22 cellular contexts compared by ENCODE assay signal in genomic region chr1:50416150-50416527, GRCh38. TPM values are rescaled to one million over a fixed set of nuclear protein-coding genes. Genes with fewer than 3 reads are reported as not detected.
DNase-seq lines count a peak whose midpoint lies in the region; ATAC-seq and TF ChIP-seq lines count a peak whose summit lies in the region.
"Had no signal": no experiment of that assay in that cellular context is flagged by ENCODE, and none has a peak within 500 bp of the region (broad histone marks: within the 10 kb centered on the region; RNA-seq: fewer than 3 reads in every experiment).

No MANE protein-coding gene starts in this region.

- no peak for DNase-seq in activated CD8-positive, alpha-beta memory T cell treated with anti-CD3 and anti-CD28 coated beads, Interleukin-2, amount 10 ng/mL, durations not matched to agents 7 days and 5 days
- no peak for DNase-seq in activated CD8-positive, alpha-beta memory T cell treated with anti-CD3 and anti-CD28 coated beads for 24 hours
- DNase-seq in iPS DF 6.9 (ENCODE audit: low read depth, low spot score) (no peak), osteocyte (ENCODE audit: extremely low spot score, unreplicated experiment) (no peak), GDM1 (lab: John Stamatoyannopoulos, UW) (no peak), midbrain (lab: John Stamatoyannopoulos, UW) (no peak)
- DNase-seq: activated naive CD4-positive, alpha-beta T cell treated with anti-CD3 and anti-CD28 coated beads, Interleukin-2, amount 50 U/mL, for 16 hours; CD8-positive, alpha-beta memory T cell; NCI-H2029; NCI-H510A; ovary; right lobe of liver; SHP77; stimulated activated CD4-positive, alpha-beta T cell treated with anti-CD3 and anti-CD28 coated beads, Interleukin-2, amount 100 ng/mL, for 24 hours; T-helper 17 cell had no signal

- H3K9me3 ChIP-seq in iPS DF 6.9 (ENCODE audit: control insufficient read depth, insufficient read depth, low read length): no peaks in the 10 kb centered on the region
- H3K9me3 ChIP-seq: breast epithelium, ovary, right lobe of liver had no signal

- no peak for ATAC-seq in activated CD8-positive, alpha-beta memory T cell treated with anti-CD3 and anti-CD28 coated beads, Interleukin-2, amount 10 ng/mL, durations not matched to agents 7 days and 5 days
- no peak for ATAC-seq in GM21717 (IDR thresholded peaks at IDR 0.05; ENCODE audit: unreplicated experiment)
- ATAC-seq: activated CD4-positive, CD25-positive, alpha-beta regulatory T cell treated with anti-CD3 and anti-CD28 coated beads, Interleukin-2, amount 50 U/mL, for 24 hours; right lobe of liver; T-helper 17 cell had no signal

- no peak overlapping the region for H3K4me3 Mint-ChIP-seq in activated CD8-positive, alpha-beta memory T cell treated with anti-CD3 and anti-CD28 coated beads, Interleukin-2, amount 10 ng/mL, durations not matched to agents 7 days and 5 days
- peak overlapping the region in 2 of 4 donors; percentile 38 to 41 for H3K4me3 Mint-ChIP-seq in IgD-negative memory B cell
- H3K4me3 Mint-ChIP-seq in osteocyte (ENCODE audit: unreplicated experiment): peak overlapping the region; percentile 8

- no CpG with 5 or more reads among the region's 25 CpGs for WGBS in iPS DF 6.9 (ENCODE audit: insufficient coverage, insufficient read length)

- no peaks in the 10 kb centered on the region for H3K36me3 ChIP-seq in iPS DF 6.9 (ENCODE audit: control insufficient read depth, insufficient read depth, low read length)
- H3K36me3 ChIP-seq: breast epithelium, esophagus muscularis mucosa, ovary, right lobe of liver had no signal

- no peak for TF ChIP-seq CTCF in osteocyte (IDR thresholded peaks at IDR 0.05)

- H3K27me3 ChIP-seq in iPS DF 6.9 (ENCODE audit: control insufficient read depth, insufficient read depth, low read length): peaks cover 76% of the 10 kb centered on the region

- no peak overlapping the region for H3K27ac ChIP-seq in iPS DF 6.9 (ENCODE audit: low read length)
- H3K27ac ChIP-seq: breast epithelium, esophagus muscularis mucosa, ovary, right lobe of liver had no signal

- H3K4me3 ChIP-seq in iPS DF 6.9 (ENCODE audit: low read length): peak overlapping the region; percentile 8; the same call in 1 of the 2 replicates
- H3K4me3 ChIP-seq: esophagus muscularis mucosa, ovary, right lobe of liver had no signal

- peaks cover 3% of the 10 kb centered on the region; the same call in 1 of the 2 replicates for H3K4me1 ChIP-seq in iPS DF 6.9 (ENCODE audit: control insufficient read depth, insufficient read depth, low read length)
- H3K4me1 ChIP-seq: breast epithelium had no signal

- peaks cover 8% of the 10 kb centered on the region for H3K36me3 Mint-ChIP-seq in activated CD8-positive, alpha-beta memory T cell treated with anti-CD3 and anti-CD28 coated beads, Interleukin-2, amount 10 ng/mL, durations not matched to agents 7 days and 5 days
- H3K36me3 Mint-ChIP-seq in IgD-negative memory B cell (peaks cover 1% of the 10 kb centered on the region), osteocyte (ENCODE audit: unreplicated experiment) (peaks cover 2% of the 10 kb centered on the region)

- peaks cover 16% of the 10 kb centered on the region for H3K4me1 Mint-ChIP-seq in activated CD8-positive, alpha-beta memory T cell treated with anti-CD3 and anti-CD28 coated beads, Interleukin-2, amount 10 ng/mL, durations not matched to agents 7 days and 5 days
- H3K4me1 Mint-ChIP-seq in IgD-negative memory B cell: peaks cover 10 to 13% (median 12%) of the 10 kb centered on the region in 3 donors
- peaks cover 32% of the 10 kb centered on the region for H3K4me1 Mint-ChIP-seq in osteocyte (ENCODE audit: unreplicated experiment)

- H3K9me3 Mint-ChIP-seq in activated CD8-positive, alpha-beta memory T cell treated with anti-CD3 and anti-CD28 coated beads, Interleukin-2, amount 10 ng/mL, durations not matched to agents 7 days and 5 days (ENCODE audit: low read depth): no peaks in the 10 kb centered on the region
- peaks cover 2 to 10% (median 5%) of the 10 kb centered on the region in 3 donors for H3K9me3 Mint-ChIP-seq in IgD-negative memory B cell
- H3K9me3 Mint-ChIP-seq in osteocyte (ENCODE audit: unreplicated experiment): peaks cover 6% of the 10 kb centered on the region

- peak overlapping the region; percentile 56 for H3K27ac Mint-ChIP-seq in activated CD8-positive, alpha-beta memory T cell treated with anti-CD3 and anti-CD28 coated beads, Interleukin-2, amount 10 ng/mL, durations not matched to agents 7 days and 5 days
- H3K27ac Mint-ChIP-seq in IgD-negative memory B cell (peak overlapping the region; percentile 70 to 82 (median 78)), osteocyte (ENCODE audit: unreplicated experiment) (no peak overlapping the region)
- H3K27ac Mint-ChIP-seq: T-helper 17 cell had no signal

- CTCF ChIA-PET in activated CD8-positive, alpha-beta memory T cell treated with anti-CD3 and anti-CD28 coated beads, Interleukin-2, amount 10 ng/mL, durations not matched to agents 7 days and 5 days (lab: Charles Lee): no interaction called here

- H3K27me3 Mint-ChIP-seq in activated CD8-positive, alpha-beta memory T cell treated with anti-CD3 and anti-CD28 coated beads, Interleukin-2, amount 10 ng/mL, durations not matched to agents 7 days and 5 days: peaks cover 75% of the 10 kb centered on the region
- H3K27me3 Mint-ChIP-seq in IgD-negative memory B cell: peaks cover 57% of the 10 kb centered on the region
- peaks cover 79% of the 10 kb centered on the region for H3K27me3 Mint-ChIP-seq in osteocyte (ENCODE audit: unreplicated experiment)

RNA-seq across cellular contexts. Expression of gene DMRTA2, which starts 7.1 kb away (rescaled TPM):
- total RNA-seq in activated CD8-positive, alpha-beta memory T cell treated with anti-CD3 and anti-CD28 coated beads, Interleukin-2, amount 10 ng/mL, durations not matched to agents 7 days and 5 days: under 1 TPM in 1 of 2 experiments, not detected in 1; 0.12 TPM
- not detected for polyA plus RNA-seq in IgD-negative memory B cell
- 0.19 TPM in 1 of 2 replicates, not detected in the other for total RNA-seq in osteocyte
- total RNA-seq: CD8-positive, alpha-beta memory T cell; dermis microvascular lymphatic vessel endothelial cell; esophagus muscularis mucosa; right lobe of liver; subcutaneous adipose tissue; T-helper 17 cell had no signal
- polyA plus RNA-seq: CD8-positive, alpha-beta memory T cell; ovary had no signal
